Comparison of ENCODE assay signal across 8 cellular contexts in the genomic region with DNA sequence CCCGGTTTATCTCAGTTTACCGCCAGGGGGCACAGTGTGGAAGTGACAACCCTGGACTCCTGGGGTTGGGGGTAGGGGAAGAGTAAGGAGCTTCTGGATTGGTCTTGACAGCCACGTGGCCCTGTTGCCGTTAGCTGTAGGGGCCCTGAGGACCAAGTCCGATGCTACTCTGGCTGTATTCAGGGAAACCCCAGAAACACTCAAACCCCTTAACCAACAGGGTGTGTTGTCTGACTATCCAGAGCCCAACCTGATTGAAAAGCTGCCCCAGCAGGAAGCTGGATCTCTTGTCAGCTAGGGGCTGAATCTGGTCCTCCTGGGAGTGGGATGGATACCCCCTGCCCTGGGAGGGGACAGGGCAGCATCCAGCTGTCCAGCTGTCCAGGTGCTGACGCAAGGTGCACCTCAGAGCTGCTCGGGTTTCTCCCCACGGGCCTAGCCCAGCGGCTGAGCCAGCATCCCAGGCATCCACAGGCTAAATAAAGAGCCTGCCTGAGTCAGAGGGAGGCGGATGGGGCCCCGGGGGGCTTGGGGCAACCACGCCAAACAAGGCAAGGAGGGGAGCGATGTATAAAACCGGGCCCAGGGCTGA. TPM values are rescaled to one million over a fixed set of nuclear protein-coding genes. Genes with fewer than 3 reads are reported as not detected.
DNase-seq lines count a peak whose midpoint lies in the region; ATAC-seq lines count a peak whose summit lies in the region.

No MANE protein-coding gene starts in this region.

- H3K36me3 ChIP-seq in effector memory CD4-positive, alpha-beta T cell (ENCODE audit: control insufficient read depth, insufficient read depth, low read length) = no peaks in the 10 kb centered on the region
- H3K36me3 ChIP-seq in muscle layer of colon (ENCODE audit: insufficient read depth, low read length) = peaks cover 16% of the 10 kb centered on the region

- H3K9me3 ChIP-seq in effector memory CD4-positive, alpha-beta T cell (ENCODE audit: control insufficient read depth, low read length) = no peaks in the 10 kb centered on the region
- H3K9me3 ChIP-seq in muscle layer of colon (ENCODE audit: low read length) = no peaks in the 10 kb centered on the region

- no peak overlapping the region for H3K4me3 Mint-ChIP-seq in activated CD4-positive, alpha-beta T cell treated with anti-CD3 and anti-CD28 coated beads for 36 hours

- ATAC-seq in GM21360 (IDR thresholded peaks at IDR 0.05; ENCODE audit: unreplicated experiment) (peak; percentile 24), HG03039 (IDR thresholded peaks at IDR 0.05; ENCODE audit: unreplicated experiment) (no peak)
- peak; percentile 25 for ATAC-seq in activated CD4-positive, alpha-beta T cell treated with anti-CD3 and anti-CD28 coated beads for 36 hours

- peaks cover 34% of the 10 kb centered on the region for H3K4me1 Mint-ChIP-seq in activated CD4-positive, alpha-beta T cell treated with anti-CD3 and anti-CD28 coated beads for 36 hours

- H3K27me3 Mint-ChIP-seq in activated CD4-positive, alpha-beta T cell treated with anti-CD3 and anti-CD28 coated beads for 36 hours = peaks cover 50% of the 10 kb centered on the region

- POLR2A ChIA-PET in activated CD4-positive, alpha-beta T cell treated with anti-CD3 and anti-CD28 coated beads for 36 hours (lab: Charles Lee) = no interaction called here

- no peak overlapping the region for H3K27ac ChIP-seq in effector memory CD4-positive, alpha-beta T cell (ENCODE audit: insufficient read depth, low read length, poor library complexity, severe bottlenecking)
- H3K27ac ChIP-seq in muscle layer of colon (ENCODE audit: low read depth, low read length) = peak overlapping the region; percentile 95
- no peak overlapping the region for H3K27ac ChIP-seq in substantia nigra (ENCODE audit: low read depth, low read length, poor library complexity, severe bottlenecking)

- intact Hi-C loops in activated CD4-positive, alpha-beta T cell treated with anti-CD3 and anti-CD28 coated beads for 36 hours (cut with DNase I, micrococcal nuclease) = loop anchor here (1.0 to 5.0 kb wide), 3 partner anchors 35 to 598 kb away; a partner anchor contains a TSS

- peak; percentile 55 for DNase-seq in CD1c-positive myeloid dendritic cell (ENCODE audit: extremely low spot score)
- peak; percentile 38 for DNase-seq in NCI-H345 treated with DMSO at 0.1 percent for 48 hours (lab: John Stamatoyannopoulos, UW; ENCODE audit: unreplicated experiment)
- peak; percentile 79 for DNase-seq in activated CD4-positive, alpha-beta T cell treated with anti-CD3 and anti-CD28 coated beads for 36 hours
- peak in 2 of 3 donors; percentile 32 to 34 for DNase-seq in effector memory CD4-positive, alpha-beta T cell
- peak in 40 of 49 donors; percentile 5 to 66 (median 39) for DNase-seq in substantia nigra (lab: John Stamatoyannopoulos, UW)

- H3K9ac ChIP-seq in muscle layer of colon (ENCODE audit: low read length) = no peak overlapping the region

- CTCF ChIA-PET in activated CD4-positive, alpha-beta T cell treated with anti-CD3 and anti-CD28 coated beads for 36 hours (lab: Charles Lee) = interaction anchor here (0.5 to 7.2 kb wide), 26 partner anchors 8 to 1685 kb away, joined by 3 to 128 read pairs (median 4); a partner anchor contains a TSS

- no peak overlapping the region for H3K27ac Mint-ChIP-seq in activated CD4-positive, alpha-beta T cell treated with anti-CD3 and anti-CD28 coated beads for 36 hours

- no peaks in the 10 kb centered on the region for H3K9me3 Mint-ChIP-seq in activated CD4-positive, alpha-beta T cell treated with anti-CD3 and anti-CD28 coated beads for 36 hours (ENCODE audit: low read depth)

- H3K4me1 ChIP-seq in effector memory CD4-positive, alpha-beta T cell (ENCODE audit: control insufficient read depth, insufficient read depth, low read length, poor library complexity, severe bottlenecking) = peaks cover 26% of the 10 kb centered on the region
- H3K4me1 ChIP-seq in muscle layer of colon (ENCODE audit: insufficient read depth, low read length) = peaks cover 39% of the 10 kb centered on the region

- no peak overlapping the region for H3K4me3 ChIP-seq in effector memory CD4-positive, alpha-beta T cell (ENCODE audit: insufficient read depth, low read depth, low read length, poor library complexity, severe bottlenecking)
- H3K4me3 ChIP-seq in muscle layer of colon (ENCODE audit: low read depth in 1 of 2, low read length in 2 of 2) = no peak overlapping the region

- H3K27me3 ChIP-seq in effector memory CD4-positive, alpha-beta T cell (replicated peaks; ENCODE audit: control insufficient read depth, insufficient read depth, low read length, poor library complexity, severe bottlenecking) = peaks cover 47% of the 10 kb centered on the region
- H3K27me3 ChIP-seq in muscle layer of colon (ENCODE audit: control insufficient read depth in 1 of 2, insufficient read depth in 2 of 2, low read length in 2 of 2) = no peaks in the 10 kb centered on the region

- H3K36me3 Mint-ChIP-seq in activated CD4-positive, alpha-beta T cell treated with anti-CD3 and anti-CD28 coated beads for 36 hours (ENCODE audit: low read depth) = no peaks in the 10 kb centered on the region

RNA-seq across cellular contexts. Expression of a gene that starts 3.1 kb away (rescaled TPM):
- total RNA-seq in activated CD4-positive, alpha-beta T cell treated with anti-CD3 and anti-CD28 coated beads for 36 hours = 10 to 100 TPM; 35.2 to 35.5 TPM

RNA-seq across cellular contexts. Expression of a gene that starts 18.7 kb away (rescaled TPM):
- not detected for total RNA-seq in activated CD4-positive, alpha-beta T cell treated with anti-CD3 and anti-CD28 coated beads for 36 hours

RNA-seq across cellular contexts. Expression of a gene that starts 48.0 kb away (rescaled TPM):
- total RNA-seq in activated CD4-positive, alpha-beta T cell treated with anti-CD3 and anti-CD28 coated beads for 36 hours = 10 to 100 TPM; 14.1 to 17.1 TPM

RNA-seq across cellular contexts. Expression of a gene that starts 48.2 kb away (rescaled TPM):
- total RNA-seq in activated CD4-positive, alpha-beta T cell treated with anti-CD3 and anti-CD28 coated beads for 36 hours = 1 to 10 TPM; 2.4 to 2.7 TPM
